ENCODE assay signal across 18 cellular contexts in the genomic region with DNA sequence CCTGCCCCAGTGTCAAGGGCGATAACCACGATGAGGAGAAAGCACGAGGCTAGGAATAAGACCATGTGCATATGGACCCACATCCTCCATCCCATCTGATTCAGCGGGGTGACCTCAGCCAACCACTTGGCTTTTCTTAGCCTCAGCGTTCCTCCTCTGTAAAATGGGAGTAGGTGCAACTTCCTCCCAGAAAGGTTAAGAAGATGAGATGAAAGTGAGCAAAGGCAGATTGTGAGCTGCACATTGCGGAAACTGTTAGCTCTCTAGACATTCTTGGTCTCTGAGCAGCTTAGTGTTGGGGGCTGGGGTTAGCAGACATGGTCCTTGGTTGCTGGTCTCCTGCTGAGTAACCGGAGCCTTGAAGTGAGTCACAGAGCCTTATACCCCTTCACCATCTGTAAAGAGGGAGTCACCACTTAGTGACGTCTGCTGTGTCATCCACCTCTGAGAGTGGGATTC.
DNase-seq lines count a peak whose midpoint lies in the region; ATAC-seq and TF ChIP-seq lines count a peak whose summit lies in the region.
"Had no signal": no experiment of that assay in that cellular context is flagged by ENCODE, and none has a peak within 500 bp of the region (broad histone marks: within the 10 kb centered on the region; RNA-seq: fewer than 3 reads in every experiment).

No MANE protein-coding gene starts in this region.

- no peak overlapping the region for H3K4me2 ChIP-seq in fibroblast of lung (ENCODE audit: extremely low read depth, insufficient read depth, low read length)

- H3K9ac ChIP-seq in fibroblast of lung (ENCODE audit: insufficient read depth, low read length) = no peak overlapping the region

- no peaks in the 10 kb centered on the region for H3K36me3 ChIP-seq in fibroblast of lung (ENCODE audit: control insufficient read depth, insufficient read depth, low read length)
- H3K36me3 ChIP-seq in naive thymus-derived CD4-positive, alpha-beta T cell (ENCODE audit: control insufficient read depth in 2 of 3, insufficient read depth in 3 of 3, low read length in 3 of 3) = no peaks in the 10 kb centered on the region
- H3K36me3 ChIP-seq: gastroesophageal sphincter, suprapubic skin had no signal

- TF ChIP-seq CTCF in fibroblast of lung (conservative IDR thresholded peaks at IDR 0.05 in 1 of 2, IDR thresholded peaks at IDR 0.05 in 1 of 2; ENCODE audit: low read depth in 1 of 2, low read length in 2 of 2) = no peak

- intact Hi-C loops in activated CD4-positive, alpha-beta T cell treated with anti-CD3 and anti-CD28 coated beads for 36 hours (cut with DNase I, micrococcal nuclease) = no loop called here
- intact Hi-C loops in naive thymus-derived CD4-positive, alpha-beta T cell (cut with micrococcal nuclease) = no loop called here

- H3K27ac ChIP-seq in fibroblast of lung (ENCODE audit: insufficient read depth, low read length) = peak overlapping the region; percentile 39
- no peak overlapping the region for H3K27ac ChIP-seq in naive thymus-derived CD4-positive, alpha-beta T cell (ENCODE audit: low read depth, low read length)
- H3K27ac ChIP-seq: 22Rv1, gastroesophageal sphincter, suprapubic skin had no signal

- H4K20me1 ChIP-seq in fibroblast of lung (ENCODE audit: control insufficient read depth, extremely low read depth, insufficient read depth, low read length) = no peaks in the 10 kb centered on the region

- H3K4me3 Mint-ChIP-seq in activated CD4-positive, alpha-beta T cell treated with anti-CD3 and anti-CD28 coated beads for 36 hours = no peak overlapping the region
- H3K4me3 Mint-ChIP-seq in naive thymus-derived CD4-positive, alpha-beta T cell = no peak overlapping the region
- H3K4me3 Mint-ChIP-seq: dendritic cell treated with granulocyte-macrophage colony-stimulating factor and Interleukin-4, amounts not matched to agents 40 ng/mL and 50 ng/mL, for 4 days; naive B cell had no signal

- no peak for DNase-seq in activated CD4-positive, alpha-beta T cell treated with anti-CD3 and anti-CD28 coated beads for 36 hours
- DNase-seq in activated CD4-positive, alpha-beta T cell treated with anti-CD3 and anti-CD28 coated beads, Interleukin-2, amount 50 U/mL, for 48 hours = no peak
- DNase-seq in RKO (ENCODE audit: low spot score) (peak; percentile 35), fibroblast of lung (ENCODE audit: low read depth in 2 of 2) (peak; percentile 65 to 99), smooth muscle cell of the brain vasculature (ENCODE audit: low read depth, low spot score) (peak; percentile 18), superior temporal gyrus (ENCODE audit: extremely low spot score) (no peak)
- no peak for DNase-seq in naive thymus-derived CD4-positive, alpha-beta T cell
- DNase-seq: Calu3, Karpas-422, left cardiac atrium, naive B cell, NCI-H187 treated with DMSO at 0.1 percent for 48 hours, NCI-H748 treated with DMSO at 0.1 percent for 48 hours had no signal

- peak; percentile 39 for ATAC-seq in activated CD4-positive, alpha-beta T cell treated with anti-CD3 and anti-CD28 coated beads for 36 hours
- ATAC-seq in naive thymus-derived CD4-positive, alpha-beta T cell = no peak
- no peak for ATAC-seq in HG03354 (IDR thresholded peaks at IDR 0.05; ENCODE audit: poor library complexity, severe bottlenecking, unreplicated experiment)
- ATAC-seq: gastroesophageal sphincter, left cardiac atrium had no signal

- H3K27ac Mint-ChIP-seq in activated CD4-positive, alpha-beta T cell treated with anti-CD3 and anti-CD28 coated beads for 36 hours = no peak overlapping the region
- H3K27ac Mint-ChIP-seq in naive thymus-derived CD4-positive, alpha-beta T cell = no peak overlapping the region
- H3K27ac Mint-ChIP-seq: dendritic cell treated with granulocyte-macrophage colony-stimulating factor and Interleukin-4, amounts not matched to agents 40 ng/mL and 50 ng/mL, for 4 days had no signal

- no peaks in the 10 kb centered on the region for H3K27me3 ChIP-seq in fibroblast of lung (ENCODE audit: control insufficient read depth, insufficient read depth, low read length)
- H3K27me3 ChIP-seq in naive thymus-derived CD4-positive, alpha-beta T cell (ENCODE audit: control insufficient read depth in 2 of 2, insufficient read depth in 2 of 2, low read length in 2 of 2) = no peaks in the 10 kb centered on the region
- H3K27me3 ChIP-seq: gastroesophageal sphincter, suprapubic skin had no signal

- no peaks in the 10 kb centered on the region for H3K79me2 ChIP-seq in fibroblast of lung (ENCODE audit: control insufficient read depth, insufficient read depth, low read length)

- H3K4me1 Mint-ChIP-seq in activated CD4-positive, alpha-beta T cell treated with anti-CD3 and anti-CD28 coated beads for 36 hours = peaks cover 7% of the 10 kb centered on the region
- H3K4me1 Mint-ChIP-seq in naive thymus-derived CD4-positive, alpha-beta T cell = peaks cover 0 to 7% (median 3%) of the 10 kb centered on the region in 7 donors

- H3K9me3 Mint-ChIP-seq in activated CD4-positive, alpha-beta T cell treated with anti-CD3 and anti-CD28 coated beads for 36 hours (ENCODE audit: low read depth) = no peaks in the 10 kb centered on the region
- H3K9me3 Mint-ChIP-seq in naive thymus-derived CD4-positive, alpha-beta T cell = peaks cover 0 to 3% (median 0%) of the 10 kb centered on the region in 11 donors
- H3K9me3 Mint-ChIP-seq: dendritic cell treated with granulocyte-macrophage colony-stimulating factor and Interleukin-4, amounts not matched to agents 40 ng/mL and 50 ng/mL, for 4 days; naive B cell had no signal

- CTCF ChIA-PET in activated CD4-positive, alpha-beta T cell treated with anti-CD3 and anti-CD28 coated beads for 36 hours (lab: Charles Lee) = no interaction called here
- CTCF ChIA-PET in naive thymus-derived CD4-positive, alpha-beta T cell (lab: Charles Lee) = no interaction called here

- H3K36me3 Mint-ChIP-seq in activated CD4-positive, alpha-beta T cell treated with anti-CD3 and anti-CD28 coated beads for 36 hours (ENCODE audit: low read depth) = no peaks in the 10 kb centered on the region
- no peaks in the 10 kb centered on the region for H3K36me3 Mint-ChIP-seq in naive thymus-derived CD4-positive, alpha-beta T cell

- H3K27me3 Mint-ChIP-seq in activated CD4-positive, alpha-beta T cell treated with anti-CD3 and anti-CD28 coated beads for 36 hours = no peaks in the 10 kb centered on the region
- H3K27me3 Mint-ChIP-seq in naive thymus-derived CD4-positive, alpha-beta T cell = no peaks in the 10 kb centered on the region
- H3K27me3 Mint-ChIP-seq: dendritic cell treated with granulocyte-macrophage colony-stimulating factor and Interleukin-4, amounts not matched to agents 40 ng/mL and 50 ng/mL, for 4 days; naive B cell had no signal

- POLR2A ChIA-PET in activated CD4-positive, alpha-beta T cell treated with anti-CD3 and anti-CD28 coated beads for 36 hours (lab: Charles Lee) = no interaction called here
- POLR2A ChIA-PET in naive thymus-derived CD4-positive, alpha-beta T cell (lab: Charles Lee) = no interaction called here

- no peaks in the 10 kb centered on the region for H3K9me3 ChIP-seq in fibroblast of lung (ENCODE audit: control insufficient read depth, insufficient read depth, low read depth, low read length)
- H3K9me3 ChIP-seq in naive thymus-derived CD4-positive, alpha-beta T cell (ENCODE audit: control insufficient read depth in 2 of 3, low read length in 3 of 3) = no peaks in the 10 kb centered on the region
- H3K9me3 ChIP-seq: gastroesophageal sphincter, suprapubic skin had no signal

- H3K4me1 ChIP-seq in fibroblast of lung (ENCODE audit: control insufficient read depth, extremely low read depth, insufficient read depth, low read length) = no peaks in the 10 kb centered on the region
- no peaks in the 10 kb centered on the region for H3K4me1 ChIP-seq in naive thymus-derived CD4-positive, alpha-beta T cell (ENCODE audit: control insufficient read depth in 2 of 2, insufficient read depth in 2 of 2, low read length in 2 of 2)

- no peak overlapping the region for H3K4me3 ChIP-seq in fibroblast of lung (replicated peaks in 1 of 4; ENCODE audit: control extremely low read depth in 1 of 4, insufficient read depth in 1 of 4, low read depth in 3 of 4, low read length in 4 of 4)
- no peak overlapping the region for H3K4me3 ChIP-seq in naive thymus-derived CD4-positive, alpha-beta T cell (ENCODE audit: low read length)
- H3K4me3 ChIP-seq: gastroesophageal sphincter, suprapubic skin had no signal

- no peak overlapping the region for H2AFZ ChIP-seq in fibroblast of lung (ENCODE audit: low read length)

Comparison
In these comparisons a context has a peak if more than half of its experiments do, and no peak if none do; other contexts are left out.
1. DNase-seq: peak in RKO (single experiment), fibroblast of lung (2 of 2) and smooth muscle cell of the brain vasculature (single experiment); none in activated CD4-positive, alpha-beta T cell treated with anti-CD3 and anti-CD28 coated beads for 36 hours (single experiment), activated CD4-positive, alpha-beta T cell treated with anti-CD3 and anti-CD28 coated beads, Interleukin-2, amount 50 U/mL, for 48 hours (0 of 2), naive thymus-derived CD4-positive, alpha-beta T cell (0 of 9) and superior temporal gyrus (single experiment).